Comparison of ENCODE assay signal across 13 cellular contexts in the genomic region with DNA sequence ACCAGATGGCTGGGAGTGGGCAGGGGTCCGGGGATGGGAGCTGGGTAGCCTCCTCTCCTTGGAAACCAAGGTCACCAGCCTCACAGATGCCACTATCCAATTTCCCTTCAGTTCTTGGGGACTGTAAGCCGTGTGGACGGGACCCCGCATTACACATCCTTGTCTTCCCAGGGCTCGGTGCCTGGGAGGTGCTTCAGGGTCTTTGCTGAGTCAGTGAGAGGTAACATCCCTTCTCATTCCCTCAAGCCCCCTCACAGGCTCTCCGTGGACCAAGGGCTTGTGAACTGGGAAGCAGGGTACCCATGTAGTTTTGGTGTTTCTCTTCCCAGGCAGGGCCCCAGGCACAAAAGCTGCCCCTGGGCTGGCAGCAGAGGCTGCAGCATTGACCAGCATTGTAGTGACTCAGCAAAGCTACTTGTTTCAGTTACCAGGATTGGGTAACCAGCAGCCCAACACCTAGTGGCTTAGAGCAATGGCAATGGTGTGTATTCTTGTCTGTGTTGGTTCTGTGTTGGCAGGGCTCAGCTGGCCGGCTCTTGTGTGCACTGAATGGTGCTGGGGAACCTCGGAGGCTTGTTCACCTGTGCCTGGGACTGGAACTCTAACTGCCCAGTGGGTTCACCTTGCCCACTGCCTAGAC. TPM values are rescaled to one million over a fixed set of nuclear protein-coding genes. Genes with fewer than 3 reads are reported as not detected.
DNase-seq lines count a peak whose midpoint lies in the region; ATAC-seq and TF ChIP-seq lines count a peak whose summit lies in the region.
"Had no signal": no experiment of that assay in that cellular context is flagged by ENCODE, and none has a peak within 500 bp of the region (broad histone marks: within the 10 kb centered on the region; RNA-seq: fewer than 3 reads in every experiment).

No MANE protein-coding gene starts in this region.

- H3K27me3 ChIP-seq in brain microvascular endothelial cell (replicated peaks) = no peaks in the 10 kb centered on the region
- H3K27me3 ChIP-seq: thyroid gland had no signal

- no peak overlapping the region for H3K4me3 ChIP-seq in brain microvascular endothelial cell (ENCODE audit: low read depth, low read length)
- H3K4me3 ChIP-seq: lung, thyroid gland had no signal

- TF ChIP-seq CTCF in brain microvascular endothelial cell (IDR thresholded peaks at IDR 0.05; ENCODE audit: low read depth, low read length, missing control alignments) = no peak
- no peak for TF ChIP-seq CTCF in omental fat pad (IDR thresholded peaks at IDR 0.05)

- ATAC-seq in omental fat pad (ENCODE audit: low FRiP score) (no peak), Right ventricle myocardium inferior (no peak), HG03159 (IDR thresholded peaks at IDR 0.05; ENCODE audit: unreplicated experiment) (no peak)

- DNase-seq in ELR (ENCODE audit: low read depth) = peak; percentile 17
- DNase-seq in MV-4-11 (lab: John Stamatoyannopoulos, UW) = peak; percentile 77
- DNase-seq in brain microvascular endothelial cell = no peak
- DNase-seq in omental fat pad (ENCODE audit: low spot score) = peak; percentile 11
- no peak for DNase-seq in SK-N-DZ (ENCODE audit: low spot score)
- DNase-seq in Right ventricle myocardium inferior (ENCODE audit: missing footprints) = no peak
- DNase-seq in NCI-H2081 (lab: John Stamatoyannopoulos, UW) = no peak
- DNase-seq: activated CD4-positive, alpha-beta memory T cell treated with anti-CD3 and anti-CD28 coated beads for 36 hours; activated naive CD4-positive, alpha-beta T cell treated with anti-CD3 and anti-CD28 coated beads for 36 hours; occipital lobe; thyroid gland had no signal

- peak overlapping the region; percentile 13 for H3K27ac ChIP-seq in brain microvascular endothelial cell
- H3K27ac ChIP-seq: thyroid gland had no signal

- in situ Hi-C loops in brain microvascular endothelial cell (cut with HindIII; ENCODE audit: low pct_ligation_motif_present, low sequenced_read_pairs) = no loop called here

- no peaks in the 10 kb centered on the region for H3K36me3 ChIP-seq in brain microvascular endothelial cell (replicated peaks)
- H3K36me3 ChIP-seq: thyroid gland had no signal

- intact Hi-C loops in Right ventricle myocardium inferior (cut with DNase I) = no loop called here

RNA-seq across cellular contexts. Expression of a gene that starts 24.6 kb away (rescaled TPM):
- total RNA-seq in omental fat pad (10 to 100 TPM in 3 of 4 donors, 1 to 10 TPM in 1; 1.1 to 26.8 (median 14.8) TPM), Right ventricle myocardium inferior (3.7 TPM)
- polyA plus RNA-seq in SK-N-DZ (2014; cell fraction: cytosol; rRNA removed) = 9.5 and 10.4 TPM in 2 replicates
- 10.2 and 11.6 TPM in 2 replicates for polyA plus RNA-seq in SK-N-DZ (2014; cell fraction: nucleus; rRNA removed)

Comparison
In these comparisons a context has a peak if more than half of its experiments do, and no peak if none do; other contexts are left out.
1. DNase-seq: peak in ELR (single experiment), MV-4-11 (single experiment) and omental fat pad (single experiment); none in brain microvascular endothelial cell (single experiment), SK-N-DZ (single experiment), Right ventricle myocardium inferior (single experiment) and NCI-H2081 (0 of 2).